In genomic region chr14:76953196-76953945, GRCh38 we compare ENCODE assay signal across 8 cellular contexts.
A peak's percentile ranks its signal among the peaks of the same experiment; 100 is the strongest.
DNase-seq lines count a peak whose midpoint lies in the region; ATAC-seq, FAIRE-seq and TF ChIP-seq lines count a peak whose summit lies in the region.

No MANE protein-coding gene starts in this region.

- H3K4me2 ChIP-seq in GM23248 (ENCODE audit: unreplicated experiment) (peak overlapping the region; percentile 81), GM12878 (ENCODE audit: control insufficient read depth, insufficient read depth) (peak overlapping the region; percentile 32; the same call in 1 of the 2 replicates)

- peak overlapping the region; percentile 65 for H3K4me3 ChIP-seq in GM23248
- no peak overlapping the region for H3K4me3 ChIP-seq in GM12878

- H2AFZ ChIP-seq in GM23248 (peak overlapping the region; percentile 68), GM12878 (ENCODE audit: control insufficient read depth, low read depth, low read length) (peak overlapping the region; percentile 31)

- TF ChIP-seq POLR2A in GM12878 (IDR thresholded peaks at IDR 0.05; ENCODE audit: low read depth, low read length) (peak; percentile 37; the same call in 1 of the 2 replicates), GM18505 (IDR thresholded peaks at IDR 0.05; ENCODE audit: borderline replicate concordance, extremely low read depth, insufficient read depth, insufficient read length) (no peak)

- DNase-seq in A172 (ENCODE audit: low spot score) (peak; percentile 85), GM23248 (peak; percentile 93), SK-MEL-5 (ENCODE audit: low read depth, low spot score) (peak; percentile 46), GM12878 (ENCODE audit: low read depth, low spot score) (no peak), hypothalamus (lab: John Stamatoyannopoulos, UW) (peak in 34 of 51 donors; percentile 9 to 66 (median 35)), cerebellum (ENCODE audit: low spot score) (no peak)
- DNase-seq in stimulated activated CD4-positive, alpha-beta T cell treated with anti-CD3 and anti-CD28 coated beads, Interleukin-1b, Interleukin-23, amount 100 ng/mL, for 48 hours: peak; percentile 47

- CTCF ChIA-PET in GM12878 (lab: Yijun Ruan, JAX): interaction anchor here (0.7 to 5.3 kb wide), 12 partner anchors 8 to 100 kb away, joined by 3 to 36 read pairs (median 4); partner anchors contain the start of gene IRF2BPL

- H3K4me1 ChIP-seq in GM23248 (ENCODE audit: insufficient read depth): peaks cover 59% of the 10 kb centered on the region
- H3K4me1 ChIP-seq in GM12878 (ENCODE audit: control insufficient read depth, insufficient read depth, low read length): peaks cover 46% of the 10 kb centered on the region

- H3K9me3 ChIP-seq in GM23248 (ENCODE audit: low read depth): no peaks in the 10 kb centered on the region
- H3K9me3 ChIP-seq in GM12878 (replicated peaks; ENCODE audit: control insufficient read depth, insufficient read depth, low read length): no peaks in the 10 kb centered on the region

- H3K27me3 ChIP-seq in GM23248 (replicated peaks; ENCODE audit: insufficient read depth) (no peaks in the 10 kb centered on the region), GM12878 (replicated peaks in 1 of 2; ENCODE audit: control insufficient read depth in 2 of 2, insufficient read depth in 2 of 2, low read length in 1 of 2) (no peaks in the 10 kb centered on the region)

- peaks cover 43% of the 10 kb centered on the region for H3F3A ChIP-seq in GM23248 (ENCODE audit: insufficient read depth)

- in situ Hi-C loops in GM23248 (cut with MboI) (no loop called here), SK-MEL-5 (cut with HindIII; ENCODE audit: low pct_unique_long_range_greater_than_20kb, low sequenced_read_pairs) (no loop called here), GM12878 (cut with MboI) (no loop called here)

- H3K9ac ChIP-seq in GM23248 (peak overlapping the region; percentile 86), GM12878 (ENCODE audit: control insufficient read depth, insufficient read depth, low read length) (peak overlapping the region; percentile 54)

- H3K79me2 ChIP-seq in GM23248 (ENCODE audit: insufficient read depth) (no peaks in the 10 kb centered on the region), GM12878 (ENCODE audit: control insufficient read depth, insufficient read depth, low read length) (no peaks in the 10 kb centered on the region; the same call in none of the 2 replicates)

- SMC1A ChIA-PET in GM12878 (lab: Charles Lee; ENCODE audit: uncharacterized antibody, unreplicated experiment): interaction anchor here (0.9 to 14.6 kb wide), 15 partner anchors 8 to 146 kb away, joined by 3 to 172 read pairs (median 7); partner anchors contain the start of gene IRF2BPL

- POLR2A ChIA-PET in GM12878 (lab: Charles Lee): interaction anchor here (0.7 to 13.0 kb wide), 13 partner anchors 9 to 95 kb away, joined by 3 to 173 read pairs (median 4); partner anchors contain the start of gene IRF2BPL

- 23 to 26% methylated on average over 12 of the region's 12 CpGs for WGBS in GM23248 (ENCODE audit: low coverage in 1 of 2, low lambda C conversion rate in 2 of 2, missing lambda C conversion rate in 2 of 2), 2 experiments
- 62% methylated on average over 12 of the region's 12 CpGs for WGBS in GM12878 (ENCODE audit: insufficient coverage, insufficient replicate concordance, low lambda C conversion rate, missing lambda C conversion rate)

- H3K9me2 ChIP-seq in GM23248 (ENCODE audit: insufficient read depth): no peaks in the 10 kb centered on the region

- RAD21 ChIA-PET in GM12878 (lab: Charles Lee; ENCODE audit: unreplicated experiment): interaction anchor here (0.9 to 15.0 kb wide), 17 partner anchors 8 to 145 kb away, joined by 3 to 285 read pairs (median 4); partner anchors contain the start of gene CIPC

- H3K27ac ChIP-seq in GM23248 (peak overlapping the region; percentile 90), GM12878 (ENCODE audit: control insufficient read depth, insufficient read depth) (peak overlapping the region; percentile 43)

- TF ChIP-seq RAD21 in GM12878 (IDR thresholded peaks at IDR 0.05; ENCODE audit: insufficient read depth, low read depth, low read length): no peak

- no peaks in the 10 kb centered on the region for H4K20me1 ChIP-seq in GM23248 (ENCODE audit: insufficient read depth)
- H4K20me1 ChIP-seq in GM12878 (ENCODE audit: control insufficient read depth, insufficient read depth): no peaks in the 10 kb centered on the region

- no peaks in the 10 kb centered on the region for H3K36me3 ChIP-seq in GM23248 (ENCODE audit: low read depth)
- no peaks in the 10 kb centered on the region for H3K36me3 ChIP-seq in GM12878 (ENCODE audit: control insufficient read depth in 2 of 2, insufficient read depth in 2 of 2, low read length in 1 of 2)

- TF ChIP-seq EP300 in GM12878 (IDR thresholded peaks at IDR 0.05; ENCODE audit: borderline replicate concordance in 1 of 2, control insufficient read depth in 1 of 2, low read depth in 2 of 2, low read length in 2 of 2): no peak

- intact Hi-C loops in GM12878 (cut with micrococcal nuclease; ENCODE audit: unreplicated experiment): no loop called here

- no TSS peak for BruUV-seq in GM12878 (replicated peaks; lab: Mats Ljungman, UMichigan)

- no peak for FAIRE-seq in GM12878 (lab: Jason Lieb, UNC)

- TF ChIP-seq CTCF in GM12878 (IDR thresholded peaks at IDR 0.05 in 2 of 3, conservative IDR thresholded peaks at IDR 0.05 in 1 of 3; ENCODE audit: control insufficient read depth in 2 of 3, extremely low read depth in 1 of 3, insufficient read depth in 1 of 3, low read depth in 3 of 3, low read length in 3 of 3): no peak

- ATAC-seq in GM12878: peak; percentile 5
- ATAC-seq in GM18505 (IDR thresholded peaks at IDR 0.05; ENCODE audit: unreplicated experiment): no peak

TF ChIP-seq in GM12878, 131 proteins besides CTCF, POLR2A, EP300 and RAD21 (continues in another document):
- TF ChIP-seq ZBTB4 (CRISPR knock-in tag; IDR thresholded peaks at IDR 0.05) (no peak), NR2F1 (conservative IDR thresholded peaks at IDR 0.05) (no peak), ZNF687 (IDR thresholded peaks at IDR 0.05) (peak; percentile 71; the same call in 1 of the 2 replicates), HDAC6 (IDR thresholded peaks at IDR 0.05; ENCODE audit: unreplicated experiment) (no peak)

Comparison
In these comparisons a context has a peak if more than half of its experiments do, and no peak if none do; other contexts are left out.
1. DNase-seq: peak in A172 (single experiment), GM23248 (single experiment), SK-MEL-5 (single experiment), hypothalamus (34 of 51) and stimulated activated CD4-positive, alpha-beta T cell treated with anti-CD3 and anti-CD28 coated beads, Interleukin-1b, Interleukin-23, amount 100 ng/mL, for 48 hours (single experiment); none in GM12878 (single experiment) and cerebellum (single experiment).